16 cellular contexts compared by ENCODE assay signal in genomic region chr16:73610605-73611177, GRCh38.
DNase-seq lines count a peak whose midpoint lies in the region; ATAC-seq, FAIRE-seq and TF ChIP-seq lines count a peak whose summit lies in the region.
"Had no signal": no experiment of that assay in that cellular context is flagged by ENCODE, and none has a peak within 500 bp of the region (broad histone marks: within the 10 kb centered on the region; RNA-seq: fewer than 3 reads in every experiment).

No MANE protein-coding gene starts in this region.

- H3K79me1 ChIP-seq in H9 (ENCODE audit: insufficient read depth, low read depth, low read length, poor library complexity, severe bottlenecking), result no peaks in the 10 kb centered on the region

- TF ChIP-seq EP300 in neural cell (conservative IDR thresholded peaks at IDR 0.05; ENCODE audit: poor library complexity, severe bottlenecking), result peak; percentile 28

- no peak overlapping the region for H2BK5ac ChIP-seq in H9 (ENCODE audit: insufficient read length, low read length)

- H3K18ac ChIP-seq in H9 (ENCODE audit: insufficient read length, low read depth, low read length), result no peak overlapping the region

- H3K27ac Mint-ChIP-seq in H9, result peak overlapping the region in 2 of 3 experiments; percentile 44 to 75; a peak in 4 of 7 replicates

- no peak for TF ChIP-seq RAD21 in neural cell (conservative IDR thresholded peaks at IDR 0.05)

- H2BK12ac ChIP-seq in H9 (ENCODE audit: insufficient read length, low read depth, low read length), result no peak overlapping the region

- H4K5ac ChIP-seq in H9 (ENCODE audit: insufficient read length, low read depth, low read length), result no peak overlapping the region

- H3K56ac ChIP-seq in H9 (ENCODE audit: insufficient read length, low read depth, low read length), result no peak overlapping the region

- H3K9me3 Mint-ChIP-seq in H9, result peaks cover 0 to 2% of the 10 kb centered on the region in 2 experiments; a peak in 2 of 5 replicates

- WGBS in H9 (ENCODE audit: extremely low coverage, insufficient read length, low lambda C conversion rate), result no CpG with 5 or more reads among the region's 5 CpGs

- no peak overlapping the region for H3K23ac ChIP-seq in H9 (ENCODE audit: insufficient read length, low read depth, low read length)

- peaks cover 43 to 45% of the 10 kb centered on the region in 2 experiments for H3K4me1 Mint-ChIP-seq in H9

- peaks cover 0 to 1% (median 0%) of the 10 kb centered on the region in 3 experiments; a peak in 3 of 7 replicates for H3K36me3 Mint-ChIP-seq in H9 (ENCODE audit: insufficient read depth in 1 of 3, low read depth in 3 of 3)

- H3K27me3 ChIP-seq in H9 (ENCODE audit: insufficient read depth, low read length) (no peaks in the 10 kb centered on the region), SJCRH30 (no peaks in the 10 kb centered on the region), neural cell (ENCODE audit: insufficient read depth, low read depth, low read length) (no peaks in the 10 kb centered on the region)
- H3K27me3 ChIP-seq: Peyer's patch had no signal

- H3K23me2 ChIP-seq in H9 (ENCODE audit: insufficient read length, low read depth, low read length, poor library complexity, severe bottlenecking), result no peaks in the 10 kb centered on the region

- H3K4me3 ChIP-seq in SJCRH30, result peak overlapping the region; percentile 29
- no peak overlapping the region for H3K4me3 ChIP-seq in neural cell (ENCODE audit: low read length)
- H3K4me3 ChIP-seq: Peyer's patch had no signal

- H3T11ph ChIP-seq in H9 (ENCODE audit: low read length), result no peak overlapping the region

- no peak overlapping the region for H3K4me3 Mint-ChIP-seq in H9

- no peak overlapping the region for H3K4me2 ChIP-seq in H9 (ENCODE audit: insufficient read depth, insufficient read length, low read length)
- no peak overlapping the region for H3K4me2 ChIP-seq in neural cell (ENCODE audit: low read length)

- H4K20me1 ChIP-seq in H9 (ENCODE audit: control insufficient read depth, insufficient read depth, insufficient read length) (no peaks in the 10 kb centered on the region), neural cell (ENCODE audit: insufficient read depth) (no peaks in the 10 kb centered on the region)

- H3K27me3 Mint-ChIP-seq in H9 (ENCODE audit: low read depth), result no peaks in the 10 kb centered on the region; the same call in 1 of the 2 replicates

- no peak overlapping the region for H2BK20ac ChIP-seq in H9 (ENCODE audit: low read depth, low read length, poor library complexity, severe bottlenecking)

- H3K4ac ChIP-seq in H9 (ENCODE audit: low read depth, low read length), result no peak overlapping the region

- TF ChIP-seq CTCF in H9 (conservative IDR thresholded peaks at IDR 0.05) (no peak), neural cell (IDR thresholded peaks at IDR 0.05; ENCODE audit: poor library complexity, severe bottlenecking) (no peak)

- no peak for FAIRE-seq in frontal cortex (lab: Jason Lieb, UNC)
- FAIRE-seq: A204.1, H54 had no signal

- no peak overlapping the region for H2BK15ac ChIP-seq in H9 (ENCODE audit: low read depth, low read length)

- no peak overlapping the region for H3K14ac ChIP-seq in H9 (ENCODE audit: insufficient read depth, low read length)

- no peak overlapping the region for H3K9ac ChIP-seq in H9 (ENCODE audit: extremely low read depth, insufficient read length, low read length)
- H3K9ac ChIP-seq in neural cell (ENCODE audit: low read length), result no peak overlapping the region

- no peak overlapping the region for H2BK120ac ChIP-seq in H9 (ENCODE audit: low read depth, low read length, poor library complexity, severe bottlenecking)

- no peaks in the 10 kb centered on the region for H3K9me3 ChIP-seq in H9 (ENCODE audit: control insufficient read depth, low read depth, low read length)
- H3K9me3 ChIP-seq in SJCRH30 (replicated peaks), result no peaks in the 10 kb centered on the region
- H3K9me3 ChIP-seq in neural cell (ENCODE audit: low read length), result no peaks in the 10 kb centered on the region
- H3K9me3 ChIP-seq: Peyer's patch had no signal

- no peaks in the 10 kb centered on the region for H3F3A ChIP-seq in neural cell (ENCODE audit: insufficient read depth, low read length, poor library complexity, severe bottlenecking)

- H4K91ac ChIP-seq in H9 (ENCODE audit: insufficient read length, low read depth, low read length), result no peak overlapping the region

- H3K4me1 ChIP-seq in H9 (ENCODE audit: insufficient read depth, low read length) (peaks cover 4% of the 10 kb centered on the region), SJCRH30 (peaks cover 21% of the 10 kb centered on the region)
- H3K4me1 ChIP-seq: Peyer's patch had no signal

- no peaks in the 10 kb centered on the region for H3K36me3 ChIP-seq in SJCRH30
- no peaks in the 10 kb centered on the region for H3K36me3 ChIP-seq in neural cell (ENCODE audit: insufficient read depth, low read length)
- H3K36me3 ChIP-seq: Peyer's patch had no signal

- no peak for ATAC-seq in left lobe of liver

- H3K27ac ChIP-seq in H9 (ENCODE audit: insufficient read length, low read depth, low read length) (no peak overlapping the region), SJCRH30 (peak overlapping the region; percentile 65), neural cell (ENCODE audit: low read length) (peak overlapping the region; percentile 3)
- H3K27ac ChIP-seq: Peyer's patch had no signal

- H2AK5ac ChIP-seq in H9 (ENCODE audit: insufficient read length, low read length), result no peak overlapping the region

- no peaks in the 10 kb centered on the region for H3K9me2 ChIP-seq in neural cell (ENCODE audit: insufficient read depth, low read length)

- H3K79me2 ChIP-seq in H9 (ENCODE audit: insufficient read depth, low read length), result no peaks in the 10 kb centered on the region
- H3K79me2 ChIP-seq in neural cell (replicated peaks; ENCODE audit: insufficient read depth, low read length), result no peaks in the 10 kb centered on the region

- DNase-seq in NCI-H2081 (lab: John Stamatoyannopoulos, UW), result peak; percentile 14 to 19
- DNase-seq in NCI-H2081 treated with DMSO at 0.1 percent for 48 hours (lab: John Stamatoyannopoulos, UW), result no peak
- DNase-seq in H9, result no peak
- peak; percentile 34 to 59 for DNase-seq in SJCRH30
- DNase-seq in NCI-H146 (lab: John Stamatoyannopoulos, UW), result no peak
- no peak for DNase-seq in left lobe of liver (ENCODE audit: low spot score)
- DNase-seq in frontal cortex (ENCODE audit: low spot score in 2 of 2), result no peak
- DNase-seq: MM.1S, NCI-H1417 treated with DMSO at 0.1 percent for 48 hours, NCI-H526, Peyer's patch, SIG-M5, T-helper 2 cell had no signal

- no peak overlapping the region for H4K8ac ChIP-seq in H9 (replicated peaks; ENCODE audit: insufficient read length, low read depth, low read length)

- H2AFZ ChIP-seq in H9 (ENCODE audit: low read length) (no peak overlapping the region), neural cell (ENCODE audit: low read depth, low read length) (no peak overlapping the region)

TF ChIP-seq in neural cell, 6 proteins besides CTCF, POLR2A, EP300 and RAD21:
- no peak for TF ChIP-seq TAF1 (IDR thresholded peaks at IDR 0.05; ENCODE audit: low read depth)
- TF ChIP-seq POLR2AphosphoS5 (IDR thresholded peaks at IDR 0.05), result no peak
- TF ChIP-seq SMC3 (conservative IDR thresholded peaks at IDR 0.05; ENCODE audit: poor library complexity), result no peak
- TF ChIP-seq REST (IDR thresholded peaks at IDR 0.05; ENCODE audit: borderline replicate concordance), result no peak
- no peak for TF ChIP-seq EZH2 (IDR thresholded peaks at IDR 0.05; ENCODE audit: borderline replicate concordance, insufficient read depth, low read length, poor library complexity, severe bottlenecking)
- TF ChIP-seq MXI1 (conservative IDR thresholded peaks at IDR 0.05; ENCODE audit: poor library complexity, severe bottlenecking), result no peak

Comparison
In these comparisons a context has a peak if more than half of its experiments do, and no peak if none do; other contexts are left out.
1. DNase-seq: peak in NCI-H2081 (2 of 2) and SJCRH30 (2 of 2); none in NCI-H2081 treated with DMSO at 0.1 percent for 48 hours (single experiment), H9 (single experiment), NCI-H146 (single experiment), left lobe of liver (single experiment) and frontal cortex (0 of 2).